ENCODE assay signal across 1 cellular context in the genomic region with DNA sequence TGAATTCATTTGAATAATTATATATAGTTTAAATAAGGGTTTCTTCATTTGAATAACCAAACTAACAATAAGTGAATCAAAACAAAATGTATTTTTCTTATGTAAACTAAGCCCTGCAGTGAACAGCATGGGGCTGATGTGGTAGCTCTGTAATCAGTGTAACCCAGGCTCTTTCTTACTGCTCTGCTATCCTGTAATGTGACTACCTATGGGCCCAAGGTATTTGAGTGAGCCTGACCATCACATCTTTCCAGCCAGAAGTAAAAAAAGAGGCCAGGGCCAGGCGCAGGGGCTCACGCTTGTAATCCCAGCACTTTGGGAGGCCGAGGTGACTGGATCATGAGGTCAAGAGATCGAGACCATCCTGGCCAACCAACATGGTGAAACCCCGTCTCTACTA.
TF ChIP-seq lines count a peak whose summit lies in the region.

No MANE protein-coding gene starts in this region.

TF ChIP-seq in GM23338, 12 proteins besides CTCF, POLR2A, EP300 and RAD21:
- TF ChIP-seq, protein P1, sequence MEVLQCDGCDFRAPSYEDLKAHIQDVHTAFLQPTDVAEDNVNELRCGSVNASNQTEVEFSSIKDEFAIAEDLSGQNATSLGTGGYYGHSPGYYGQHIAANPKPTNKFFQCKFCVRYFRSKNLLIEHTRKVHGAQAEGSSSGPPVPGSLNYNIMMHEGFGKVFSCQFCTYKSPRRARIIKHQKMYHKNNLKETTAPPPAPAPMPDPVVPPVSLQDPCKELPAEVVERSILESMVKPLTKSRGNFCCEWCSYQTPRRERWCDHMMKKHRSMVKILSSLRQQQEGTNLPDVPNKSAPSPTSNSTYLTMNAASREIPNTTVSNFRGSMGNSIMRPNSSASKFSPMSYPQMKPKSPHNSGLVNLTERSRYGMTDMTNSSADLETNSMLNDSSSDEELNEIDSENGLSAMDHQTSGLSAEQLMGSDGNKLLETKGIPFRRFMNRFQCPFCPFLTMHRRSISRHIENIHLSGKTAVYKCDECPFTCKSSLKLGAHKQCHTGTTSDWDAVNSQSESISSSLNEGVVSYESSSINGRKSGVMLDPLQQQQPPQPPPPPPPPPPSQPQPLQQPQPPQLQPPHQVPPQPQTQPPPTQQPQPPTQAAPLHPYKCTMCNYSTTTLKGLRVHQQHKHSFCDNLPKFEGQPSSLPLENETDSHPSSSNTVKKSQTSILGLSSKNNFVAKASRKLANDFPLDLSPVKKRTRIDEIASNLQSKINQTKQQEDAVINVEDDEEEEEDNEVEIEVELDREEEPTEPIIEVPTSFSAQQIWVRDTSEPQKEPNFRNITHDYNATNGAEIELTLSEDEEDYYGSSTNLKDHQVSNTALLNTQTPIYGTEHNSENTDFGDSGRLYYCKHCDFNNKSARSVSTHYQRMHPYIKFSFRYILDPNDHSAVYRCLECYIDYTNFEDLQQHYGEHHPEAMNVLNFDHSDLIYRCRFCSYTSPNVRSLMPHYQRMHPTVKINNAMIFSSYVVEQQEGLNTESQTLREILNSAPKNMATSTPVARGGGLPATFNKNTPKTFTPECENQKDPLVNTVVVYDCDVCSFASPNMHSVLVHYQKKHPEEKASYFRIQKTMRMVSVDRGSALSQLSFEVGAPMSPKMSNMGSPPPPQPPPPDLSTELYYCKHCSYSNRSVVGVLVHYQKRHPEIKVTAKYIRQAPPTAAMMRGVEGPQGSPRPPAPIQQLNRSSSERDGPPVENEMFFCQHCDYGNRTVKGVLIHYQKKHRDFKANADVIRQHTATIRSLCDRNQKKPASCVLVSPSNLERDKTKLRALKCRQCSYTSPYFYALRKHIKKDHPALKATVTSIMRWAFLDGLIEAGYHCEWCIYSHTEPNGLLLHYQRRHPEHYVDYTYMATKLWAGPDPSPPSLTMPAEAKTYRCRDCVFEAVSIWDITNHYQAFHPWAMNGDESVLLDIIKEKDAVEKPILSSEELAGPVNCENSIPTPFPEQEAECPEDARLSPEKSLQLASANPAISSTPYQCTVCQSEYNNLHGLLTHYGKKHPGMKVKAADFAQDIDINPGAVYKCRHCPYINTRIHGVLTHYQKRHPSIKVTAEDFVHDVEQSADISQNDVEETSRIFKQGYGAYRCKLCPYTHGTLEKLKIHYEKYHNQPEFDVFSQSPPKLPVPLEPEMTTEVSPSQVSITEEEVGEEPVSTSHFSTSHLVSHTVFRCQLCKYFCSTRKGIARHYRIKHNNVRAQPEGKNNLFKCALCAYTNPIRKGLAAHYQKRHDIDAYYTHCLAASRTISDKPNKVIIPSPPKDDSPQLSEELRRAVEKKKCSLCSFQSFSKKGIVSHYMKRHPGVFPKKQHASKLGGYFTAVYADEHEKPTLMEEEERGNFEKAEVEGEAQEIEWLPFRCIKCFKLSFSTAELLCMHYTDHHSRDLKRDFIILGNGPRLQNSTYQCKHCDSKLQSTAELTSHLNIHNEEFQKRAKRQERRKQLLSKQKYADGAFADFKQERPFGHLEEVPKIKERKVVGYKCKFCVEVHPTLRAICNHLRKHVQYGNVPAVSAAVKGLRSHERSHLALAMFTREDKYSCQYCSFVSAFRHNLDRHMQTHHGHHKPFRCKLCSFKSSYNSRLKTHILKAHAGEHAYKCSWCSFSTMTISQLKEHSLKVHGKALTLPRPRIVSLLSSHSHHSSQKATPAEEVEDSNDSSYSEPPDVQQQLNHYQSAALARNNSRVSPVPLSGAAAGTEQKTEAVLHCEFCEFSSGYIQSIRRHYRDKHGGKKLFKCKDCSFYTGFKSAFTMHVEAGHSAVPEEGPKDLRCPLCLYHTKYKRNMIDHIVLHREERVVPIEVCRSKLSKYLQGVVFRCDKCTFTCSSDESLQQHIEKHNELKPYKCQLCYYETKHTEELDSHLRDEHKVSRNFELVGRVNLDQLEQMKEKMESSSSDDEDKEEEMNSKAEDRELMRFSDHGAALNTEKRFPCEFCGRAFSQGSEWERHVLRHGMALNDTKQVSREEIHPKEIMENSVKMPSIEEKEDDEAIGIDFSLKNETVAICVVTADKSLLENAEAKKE (CRISPR knock-in tag; IDR thresholded peaks at IDR 0.05), result 0 out of 2 replicates have a peak, but pooled peaks have one; percentile 33
- no peak for TF ChIP-seq JUNB (IDR thresholded peaks at IDR 0.05; ENCODE audit: unreplicated experiment)
- TF ChIP-seq EZH2 (IDR thresholded peaks at IDR 0.05; ENCODE audit: low read depth, unreplicated experiment), result no peak
- TF ChIP-seq ZNF331 (CRISPR knock-in tag; IDR thresholded peaks at IDR 0.05; ENCODE audit: low read depth), result no peak
- TF ChIP-seq, protein P2, sequence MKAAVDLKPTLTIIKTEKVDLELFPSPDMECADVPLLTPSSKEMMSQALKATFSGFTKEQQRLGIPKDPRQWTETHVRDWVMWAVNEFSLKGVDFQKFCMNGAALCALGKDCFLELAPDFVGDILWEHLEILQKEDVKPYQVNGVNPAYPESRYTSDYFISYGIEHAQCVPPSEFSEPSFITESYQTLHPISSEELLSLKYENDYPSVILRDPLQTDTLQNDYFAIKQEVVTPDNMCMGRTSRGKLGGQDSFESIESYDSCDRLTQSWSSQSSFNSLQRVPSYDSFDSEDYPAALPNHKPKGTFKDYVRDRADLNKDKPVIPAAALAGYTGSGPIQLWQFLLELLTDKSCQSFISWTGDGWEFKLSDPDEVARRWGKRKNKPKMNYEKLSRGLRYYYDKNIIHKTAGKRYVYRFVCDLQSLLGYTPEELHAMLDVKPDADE (IDR thresholded peaks at IDR 0.05), result no peak
- TF ChIP-seq POLR2AphosphoS5 (IDR thresholded peaks at IDR 0.05; ENCODE audit: low read depth), result no peak
- no peak for TF ChIP-seq ZNF114 (CRISPR knock-in tag; IDR thresholded peaks at IDR 0.05)
- TF ChIP-seq STAT1 (IDR thresholded peaks at IDR 0.05; ENCODE audit: unreplicated experiment), result no peak
TF ChIP-seq in GM23338: peak in this region for 1.
